In the genomic region with DNA sequence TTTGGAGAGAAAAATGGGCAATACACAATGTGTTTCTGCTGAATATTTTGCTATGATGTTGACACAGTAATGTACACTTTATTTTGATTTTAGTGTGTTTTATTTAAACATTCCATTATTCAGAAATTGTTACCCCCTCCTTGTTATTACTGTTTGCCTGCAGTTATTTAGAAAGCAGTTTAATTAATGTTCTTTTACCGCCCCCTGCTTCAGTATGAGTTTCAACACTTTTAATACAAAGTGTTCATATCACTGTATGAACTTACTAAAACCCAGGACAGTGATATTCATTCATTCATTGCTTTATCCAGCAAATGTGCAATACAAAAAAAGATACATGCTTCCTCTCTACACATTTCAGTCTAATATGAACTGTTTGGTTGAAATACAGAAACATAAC, we compare ENCODE assay signal across 24 cellular contexts.
DNase-seq lines count a peak whose midpoint lies in the region; ATAC-seq, FAIRE-seq and TF ChIP-seq lines count a peak whose summit lies in the region.
"Had no signal": no experiment of that assay in that cellular context is flagged by ENCODE, and none has a peak within 500 bp of the region (broad histone marks: within the 10 kb centered on the region; RNA-seq: fewer than 3 reads in every experiment).

No MANE protein-coding gene starts in this region.

- H3K9me2 ChIP-seq in SU-DHL-6 (replicated peaks; ENCODE audit: insufficient read depth, low read length) (no peaks in the 10 kb centered on the region), hepatocyte (replicated peaks; ENCODE audit: insufficient read depth) (no peaks in the 10 kb centered on the region)

- H3F3A ChIP-seq in SU-DHL-6 (ENCODE audit: insufficient read depth): no peaks in the 10 kb centered on the region

- FAIRE-seq in H54 (lab: Jason Lieb, UNC): peak; percentile 11
- FAIRE-seq: A204.1, G401.6, RCC 7860 had no signal

- intact Hi-C loops in sciatic nerve (cut with DNase I): no loop called here

- WGBS in hepatocyte (ENCODE audit: low lambda C conversion rate, missing lambda C conversion rate): 81% methylated on average over 1 of the region's 1 CpG

- H3K4me1 ChIP-seq in BLaER1 (peaks cover 63% of the 10 kb centered on the region), hepatocyte (ENCODE audit: insufficient read depth) (peaks cover 16% of the 10 kb centered on the region)
- H3K4me1 ChIP-seq: Caco-2, SJSA1 had no signal

- H2AFZ ChIP-seq in SU-DHL-6 (ENCODE audit: low read depth, low read length, severe bottlenecking): no peak overlapping the region
- H2AFZ ChIP-seq in hepatocyte: no peak overlapping the region

- TF ChIP-seq CTCF in SU-DHL-6 (IDR thresholded peaks at IDR 0.05; ENCODE audit: insufficient read depth, low read length, poor library complexity, severe bottlenecking): peak; percentile 16
- TF ChIP-seq CTCF in hepatocyte (IDR thresholded peaks at IDR 0.05; ENCODE audit: poor library complexity): no peak

- H3K27ac ChIP-seq in BLaER1: no peak overlapping the region
- H3K27ac ChIP-seq in SU-DHL-6 (ENCODE audit: low read depth, low read length): no peak overlapping the region
- no peak overlapping the region for H3K27ac ChIP-seq in hepatocyte
- H3K27ac ChIP-seq: SJSA1 had no signal

- TF ChIP-seq POLR2A in H54 (IDR thresholded peaks at IDR 0.05; ENCODE audit: low read depth, low read length): no peak

- H3K36me3 ChIP-seq in BLaER1 (no peaks in the 10 kb centered on the region), SU-DHL-6 (ENCODE audit: low read length) (no peaks in the 10 kb centered on the region), hepatocyte (replicated peaks; ENCODE audit: insufficient read depth, low read depth) (no peaks in the 10 kb centered on the region)
- H3K36me3 ChIP-seq: MG63, SJSA1 had no signal

- H4K20me1 ChIP-seq in BLaER1 (peaks cover 96% of the 10 kb centered on the region), SU-DHL-6 (ENCODE audit: low read depth, low read length) (peaks cover 14% of the 10 kb centered on the region; the same call in 1 of the 2 replicates), hepatocyte (ENCODE audit: insufficient read depth, poor library complexity, severe bottlenecking) (peaks cover 36% of the 10 kb centered on the region)

- H3K79me2 ChIP-seq in SU-DHL-6 (ENCODE audit: insufficient read depth, low read length) (peaks cover 56% of the 10 kb centered on the region), hepatocyte (peaks cover 31% of the 10 kb centered on the region)

- ATAC-seq in GM18909 (IDR thresholded peaks at IDR 0.05; ENCODE audit: poor library complexity, unreplicated experiment): no peak
- ATAC-seq in sciatic nerve: no peak

- peak overlapping the region; percentile 48 for H3K4me2 ChIP-seq in BLaER1
- no peak overlapping the region for H3K4me2 ChIP-seq in SU-DHL-6 (ENCODE audit: low read depth, low read length, poor library complexity, severe bottlenecking)
- H3K4me2 ChIP-seq in hepatocyte: peak overlapping the region; percentile 6

- H3K4me3 ChIP-seq in BLaER1: no peak overlapping the region
- H3K4me3 ChIP-seq in SU-DHL-6 (ENCODE audit: insufficient read depth, low read length, poor library complexity, severe bottlenecking): no peak overlapping the region
- no peak overlapping the region for H3K4me3 ChIP-seq in hepatocyte
- H3K4me3 ChIP-seq: MG63, SJSA1 had no signal

- H3K27me3 ChIP-seq in BLaER1 (no peaks in the 10 kb centered on the region), SU-DHL-6 (ENCODE audit: low read length) (no peaks in the 10 kb centered on the region), hepatocyte (no peaks in the 10 kb centered on the region)
- H3K27me3 ChIP-seq: MG63, SJSA1 had no signal

- H3K9me3 ChIP-seq in BLaER1: no peaks in the 10 kb centered on the region
- H3K9me3 ChIP-seq in SU-DHL-6 (ENCODE audit: insufficient read depth, low read length): no peaks in the 10 kb centered on the region
- H3K9me3 ChIP-seq in hepatocyte (ENCODE audit: low read depth): no peaks in the 10 kb centered on the region
- H3K9me3 ChIP-seq: Caco-2, MG63, SJSA1 had no signal

- DNase-seq in H54 (ENCODE audit: insufficient read length, low spot score) (no peak), hepatocyte (ENCODE audit: low spot score) (no peak), dermis blood vessel endothelial cell (no peak), sciatic nerve (ENCODE audit: low spot score) (no peak)
- DNase-seq: Caco-2; CD4-positive, alpha-beta T cell; Kasumi-1; NCI-H1048; NCI-H1417 treated with DMSO at 0.1 percent for 48 hours; NCI-H187; NCI-H2227 treated with DMSO at 0.1 percent for 48 hours; NCI-H510A; NCI-H748 treated with DMSO at 0.1 percent for 48 hours; NK-92 treated with Interleukin-12 subunit alpha and Interleukin-12 subunit beta, amount 100 ng/mL, for 24 hours; OCI-M1; T-helper 2 cell had no signal

- H3K9ac ChIP-seq in BLaER1: no peak overlapping the region
- H3K9ac ChIP-seq in SU-DHL-6 (ENCODE audit: low read length): no peak overlapping the region
